ENCODE assay signal across 1 cellular context in genomic region chr3:151166161-151166560, GRCh38.
TF ChIP-seq lines count a peak whose summit lies in the region.

No MANE protein-coding gene starts in this region.

TF ChIP-seq in HCT116, 20 proteins besides CTCF, POLR2A, EP300 and RAD21 (continued from another document):
- TF ChIP-seq ATF3 (IDR thresholded peaks at IDR 0.05) (no peak), ELF1 (IDR thresholded peaks at IDR 0.05; ENCODE audit: borderline replicate concordance, low read depth) (no peak), ZNF274 (IDR thresholded peaks at IDR 0.05; ENCODE audit: low read depth, low read length) (no peak), EGR1 (IDR thresholded peaks at IDR 0.05; ENCODE audit: low read depth) (no peak), SRF (IDR thresholded peaks at IDR 0.05; ENCODE audit: low read depth) (no peak), CEBPB (IDR thresholded peaks at IDR 0.05; ENCODE audit: low read depth) (no peak), JUND (IDR thresholded peaks at IDR 0.05) (no peak), REST (IDR thresholded peaks at IDR 0.05; ENCODE audit: low read depth) (no peak), YY1 (IDR thresholded peaks at IDR 0.05; ENCODE audit: extremely low read depth, insufficient replicate concordance, low read depth, low read length) (no peak), EZH2 (IDR thresholded peaks at IDR 0.05) (no peak), ZFX (IDR thresholded peaks at IDR 0.05) (no peak), MAX (IDR thresholded peaks at IDR 0.05) (no peak), SIN3A (IDR thresholded peaks at IDR 0.05; ENCODE audit: low read depth) (no peak)
